In the genomic region with DNA sequence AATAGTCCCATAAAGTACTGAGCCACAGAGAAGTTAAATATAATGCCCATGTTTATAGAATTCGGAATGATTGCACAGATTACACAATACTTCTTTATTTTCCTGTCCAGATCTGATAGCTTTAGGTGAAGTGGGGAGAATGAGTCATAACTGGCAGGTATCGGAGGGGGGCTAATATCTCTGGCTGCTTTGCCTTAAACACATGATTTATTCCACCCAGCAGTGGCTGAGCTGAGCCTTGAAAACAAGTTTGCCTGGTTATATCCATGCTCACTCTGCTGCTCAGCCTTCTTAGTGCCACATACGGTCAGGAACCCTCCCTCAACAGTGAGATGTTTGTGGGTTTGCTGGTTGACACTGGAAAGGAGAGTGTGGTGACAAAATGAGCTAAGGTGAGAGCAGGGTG, we compare ENCODE assay signal across 15 cellular contexts.
DNase-seq lines count a peak whose midpoint lies in the region; ATAC-seq and TF ChIP-seq lines count a peak whose summit lies in the region.
"Had no signal": no experiment of that assay in that cellular context is flagged by ENCODE, and none has a peak within 500 bp of the region (broad histone marks: within the 10 kb centered on the region; RNA-seq: fewer than 3 reads in every experiment).

No MANE protein-coding gene starts in this region.

- H3K9me2 ChIP-seq in GM23248 (ENCODE audit: insufficient read depth): no peaks in the 10 kb centered on the region

- DNase-seq in SIG-M5 treated with dmso at 0.1 percent for 504 hours (lab: John Stamatoyannopoulos, UW; ENCODE audit: unreplicated experiment) (peak; percentile 44), SIG-M5 (lab: John Stamatoyannopoulos, UW) (no peak), T47D (ENCODE audit: low read depth in 1 of 2, low spot score in 1 of 2) (peak; percentile 44 to 92), right lobe of liver (no peak), NCI-H2107 treated with DMSO at 0.1 percent for 48 hours (lab: John Stamatoyannopoulos, UW; ENCODE audit: unreplicated experiment) (no peak), GM23248 (no peak), GOT3 (lab: John Stamatoyannopoulos, UW) (no peak)
- DNase-seq: amniotic stem cell; CD4-positive, CD25-positive, alpha-beta regulatory T cell; erythroblast; heart right ventricle; kidney glomerular epithelial cell; posterior cingulate gyrus had no signal

- H3K4me3 ChIP-seq in right lobe of liver (no peak overlapping the region), GM23248 (no peak overlapping the region)
- H3K4me3 ChIP-seq: heart right ventricle had no signal

- no peaks in the 10 kb centered on the region for H3K27me3 ChIP-seq in right lobe of liver
- peaks cover 44% of the 10 kb centered on the region for H3K27me3 ChIP-seq in GM23248 (replicated peaks; ENCODE audit: insufficient read depth)

- H3K36me3 ChIP-seq in right lobe of liver: no peaks in the 10 kb centered on the region
- H3K36me3 ChIP-seq in GM23248 (ENCODE audit: low read depth): no peaks in the 10 kb centered on the region
- H3K36me3 ChIP-seq: heart right ventricle had no signal

- H2AFZ ChIP-seq in GM23248: no peak overlapping the region

- no peaks in the 10 kb centered on the region for H3K79me2 ChIP-seq in GM23248 (ENCODE audit: insufficient read depth)

- H3K9me3 ChIP-seq in right lobe of liver: no peaks in the 10 kb centered on the region
- no peaks in the 10 kb centered on the region for H3K9me3 ChIP-seq in GM23248 (ENCODE audit: low read depth)
- H3K9me3 ChIP-seq: heart right ventricle had no signal

- TF ChIP-seq CTCF in right lobe of liver (IDR thresholded peaks at IDR 0.05): no peak

- ATAC-seq in right lobe of liver (peak; percentile 16 to 89 (median 22)), HG03521 (IDR thresholded peaks at IDR 0.05; ENCODE audit: unreplicated experiment) (no peak)
- ATAC-seq: activated T-helper 17 cell treated with anti-CD3 and anti-CD28 coated beads, Interleukin-2, amount 50 U/mL, for 72 hours; heart right ventricle had no signal

- peaks cover 10% of the 10 kb centered on the region; the same call in 1 of the 2 replicates for H3F3A ChIP-seq in GM23248 (ENCODE audit: insufficient read depth)

- no peaks in the 10 kb centered on the region for H4K20me1 ChIP-seq in GM23248 (ENCODE audit: insufficient read depth)

- in situ Hi-C loops in T47D (cut with HindIII; ENCODE audit: low pct_unique_long_range_greater_than_20kb, low sequenced_read_pairs) (no loop called here), GM23248 (cut with MboI) (no loop called here)

- no peak overlapping the region for H3K4me2 ChIP-seq in GM23248 (ENCODE audit: unreplicated experiment)

- no peak overlapping the region for H3K9ac ChIP-seq in GM23248

- intact Hi-C loops in right lobe of liver (cut with DNase I): no loop called here

- no peaks in the 10 kb centered on the region for H3K4me1 ChIP-seq in right lobe of liver
- H3K4me1 ChIP-seq in GM23248 (ENCODE audit: insufficient read depth): peaks cover 6% of the 10 kb centered on the region

- TF ChIP-seq POLR2A in right lobe of liver (IDR thresholded peaks at IDR 0.05): no peak

- WGBS in right lobe of liver (ENCODE audit: insufficient coverage, low coverage, low lambda C conversion rate, missing lambda C conversion rate): 31% methylated on average over 3 of the region's 3 CpGs
- 76 to 80% methylated on average over 3 of the region's 3 CpGs for WGBS in GM23248 (ENCODE audit: low coverage in 1 of 2, low lambda C conversion rate in 2 of 2, missing lambda C conversion rate in 2 of 2), 2 experiments

- H3K27ac ChIP-seq in right lobe of liver (no peak overlapping the region), GM23248 (no peak overlapping the region)
- H3K27ac ChIP-seq: heart right ventricle had no signal

Comparison
In these comparisons a context has a peak if more than half of its experiments do, and no peak if none do; other contexts are left out.
1. DNase-seq: peak in SIG-M5 treated with dmso at 0.1 percent for 504 hours (single experiment) and T47D (2 of 2); none in SIG-M5 (single experiment), right lobe of liver (0 of 3), NCI-H2107 treated with DMSO at 0.1 percent for 48 hours (single experiment), GM23248 (single experiment) and GOT3 (single experiment).